In genomic region chr3:186108941-186109865, GRCh38 we compare ENCODE assay signal across 8 cellular contexts. TPM values are rescaled to one million over a fixed set of nuclear protein-coding genes. Genes with fewer than 3 reads are reported as not detected.
DNase-seq lines count a peak whose midpoint lies in the region; ATAC-seq and TF ChIP-seq lines count a peak whose summit lies in the region.

ETV5 (minus strand) TSS chr3:186109089; CDS start chr3:186105868, 3,221 bp downstream.

- H4K8ac ChIP-seq in mesenchymal stem cell (ENCODE audit: low read length): peak within 1 kb of the TSS; percentile 97

- no peak within 1 kb of the TSS for H2AK5ac ChIP-seq in mesenchymal stem cell (ENCODE audit: low read length, severe bottlenecking)

- TF ChIP-seq CTCF in endodermal cell (conservative IDR thresholded peaks at IDR 0.05): no peak

- H2BK120ac ChIP-seq in mesenchymal stem cell (ENCODE audit: low read depth, low read length): peak within 1 kb of the TSS; percentile 88

- peaks cover 46% of the 10 kb centered on the region for H3K27me3 Mint-ChIP-seq in endodermal cell (ENCODE audit: insufficient read depth)

- peak; percentile 95 for ATAC-seq in GM21390 (IDR thresholded peaks at IDR 0.05; ENCODE audit: unreplicated experiment)

- H2AFZ ChIP-seq in mesenchymal stem cell (ENCODE audit: low read depth, low read length): peak within 1 kb of the TSS; percentile 90

- peak within 1 kb of the TSS; percentile 96 for H3K27ac Mint-ChIP-seq in endodermal cell

- H3K9me3 ChIP-seq in NT2/D1 (ENCODE audit: insufficient read depth, low read length): no peaks in the 10 kb centered on the region
- no peaks in the 10 kb centered on the region for H3K9me3 ChIP-seq in endodermal cell (ENCODE audit: control insufficient read depth, low read length)
- no peaks in the 10 kb centered on the region for H3K9me3 ChIP-seq in mesenchymal stem cell (ENCODE audit: control insufficient read depth, low read length)

- H3K4me2 ChIP-seq in mesenchymal stem cell (ENCODE audit: low read length, poor library complexity, severe bottlenecking): peak within 1 kb of the TSS; percentile 91

- H3K4me3 Mint-ChIP-seq in endodermal cell: peak within 1 kb of the TSS; percentile 95

- peak; percentile 100 for DNase-seq in Caki2 (ENCODE audit: low read depth)
- peak in 75 of 76 experiments; percentile 34 to 98 (median 96) for DNase-seq in HUDEP-2 (lab: John Stamatoyannopoulos, UW; ENCODE audit: unreplicated experiment in 76 of 76)
- DNase-seq in NT2/D1 (ENCODE audit: low read depth, low spot score): peak; percentile 97
- DNase-seq in activated CD8-positive, alpha-beta memory T cell treated with anti-CD3 and anti-CD28 coated beads, Interleukin-2, amount 50 U/mL, for 4 hours: peak; percentile 83
- peak; percentile 100 for DNase-seq in endodermal cell
- peak; percentile 100 for DNase-seq in mesenchymal stem cell
- DNase-seq in stimulated activated CD8-positive, alpha-beta memory T cell treated with anti-CD3 and anti-CD28 coated beads, Interleukin-12 subunit alpha, Interleukin-12 subunit beta, amount 100 ng/mL, for 24 hours (ENCODE audit: extremely low read depth): peak; percentile 87

- H3K4ac ChIP-seq in mesenchymal stem cell (ENCODE audit: low read depth in 1 of 2, low read length in 2 of 2): peak within 1 kb of the TSS; percentile 76 to 88

- H3K18ac ChIP-seq in mesenchymal stem cell (ENCODE audit: low read depth in 1 of 2, low read length in 2 of 2): peak within 1 kb of the TSS; percentile 84 to 93

- H4K91ac ChIP-seq in mesenchymal stem cell (ENCODE audit: low read length): peak within 1 kb of the TSS; percentile 91

- H3K36me3 Mint-ChIP-seq in endodermal cell (ENCODE audit: low read depth): peaks cover 13% of the 10 kb centered on the region

- H3K27me3 ChIP-seq in NT2/D1 (ENCODE audit: insufficient read depth, insufficient read length) (peaks cover 68% of the 10 kb centered on the region), endodermal cell (ENCODE audit: control insufficient read depth, insufficient read depth, low read length, poor library complexity, severe bottlenecking) (peaks cover 40% of the 10 kb centered on the region), mesenchymal stem cell (ENCODE audit: control insufficient read depth in 1 of 2, insufficient read depth in 1 of 2, low read length in 2 of 2) (peaks cover 0 to 5% of the 10 kb centered on the region in 2 experiments)

- H2BK5ac ChIP-seq in mesenchymal stem cell (ENCODE audit: low read depth, low read length, poor library complexity, severe bottlenecking): peak within 1 kb of the TSS; percentile 93

- H3K14ac ChIP-seq in mesenchymal stem cell (ENCODE audit: low read length in 2 of 2): peak within 1 kb of the TSS in 1 of 2 experiments; percentile 50

- peak within 1 kb of the TSS; percentile 54 to 85 for H2BK12ac ChIP-seq in mesenchymal stem cell (ENCODE audit: low read length in 2 of 2)

- H3K4me1 Mint-ChIP-seq in endodermal cell: peaks cover 26% of the 10 kb centered on the region

- H3K27ac ChIP-seq in endodermal cell (ENCODE audit: low read depth, low read length): peak within 1 kb of the TSS; percentile 91
- peak within 1 kb of the TSS; percentile 99 for H3K27ac ChIP-seq in mesenchymal stem cell (ENCODE audit: low read length, poor library complexity, severe bottlenecking)

- H3K23ac ChIP-seq in mesenchymal stem cell (ENCODE audit: low read length in 2 of 2): peak within 1 kb of the TSS in 1 of 2 experiments; percentile 90

- peak within 1 kb of the TSS; percentile 83 for H3K4me3 ChIP-seq in NT2/D1 (ENCODE audit: insufficient read length, low read depth)
- H3K4me3 ChIP-seq in endodermal cell (ENCODE audit: low read length): peak within 1 kb of the TSS; percentile 90
- H3K4me3 ChIP-seq in mesenchymal stem cell (ENCODE audit: insufficient read depth in 1 of 2, low read depth in 1 of 2, low read length in 2 of 2): peak within 1 kb of the TSS; percentile 85 to 93

- H3K36me3 ChIP-seq in NT2/D1 (ENCODE audit: insufficient read depth, insufficient read length, low read length) (peaks cover 11% of the 10 kb centered on the region), endodermal cell (ENCODE audit: control insufficient read depth, insufficient read depth, low read length) (peaks cover 3% of the 10 kb centered on the region), mesenchymal stem cell (ENCODE audit: control insufficient read depth in 1 of 2, insufficient read depth in 2 of 2, low read depth in 1 of 2, low read length in 2 of 2) (peaks cover 0 to 9% of the 10 kb centered on the region in 2 experiments)

- H2BK15ac ChIP-seq in mesenchymal stem cell (ENCODE audit: low read depth, poor library complexity, severe bottlenecking): no peak within 1 kb of the TSS

- no peaks in the 10 kb centered on the region for H3K9me3 Mint-ChIP-seq in endodermal cell

- no peaks in the 10 kb centered on the region for H3K79me1 ChIP-seq in mesenchymal stem cell (replicated peaks; ENCODE audit: low read length, poor library complexity, severe bottlenecking)

- peaks cover 4% of the 10 kb centered on the region for H3K4me1 ChIP-seq in NT2/D1 (ENCODE audit: insufficient read depth, insufficient read length)
- H3K4me1 ChIP-seq in endodermal cell (ENCODE audit: control insufficient read depth, insufficient read depth, low read length): peaks cover 7% of the 10 kb centered on the region
- H3K4me1 ChIP-seq in mesenchymal stem cell (ENCODE audit: control insufficient read depth, insufficient read depth, low read depth, low read length): peaks cover 8% of the 10 kb centered on the region

- in situ Hi-C loops in Caki2 (cut with HindIII; ENCODE audit: low pct_unique_long_range_greater_than_20kb, low sequenced_read_pairs): no loop called here

- 0% methylated on average over 32 to 63 of the region's 63 CpGs for WGBS in endodermal cell (ENCODE audit: insufficient coverage in 1 of 2, insufficient read length in 1 of 2), 2 experiments
- WGBS in mesenchymal stem cell: under 1% methylated on average over 62 of the region's 63 CpGs

- H3K9ac ChIP-seq in NT2/D1 (ENCODE audit: insufficient read length, low read depth) (peak within 1 kb of the TSS; percentile 87), endodermal cell (ENCODE audit: extremely low read depth, low read length, poor library complexity, severe bottlenecking) (peak within 1 kb of the TSS; percentile 82), mesenchymal stem cell (ENCODE audit: low read length) (peak within 1 kb of the TSS; percentile 93)

RNA-seq across cellular contexts. Expression of gene ETV5, which starts in this region (rescaled TPM):
- 38.3 and 49.8 TPM in 2 replicates for total RNA-seq in Caki2 (2014; rRNA removed; shearing (Covaris generic); ENCODE audit: low replicate concordance)
- 10 to 100 TPM; 56.4 to 84.1 TPM for total RNA-seq in endodermal cell
- polyA plus RNA-seq in endodermal cell (2013, experiment 1 of 2): 35.3 TPM
- 36.0 TPM for polyA plus RNA-seq in endodermal cell (2013, experiment 2 of 2)
- polyA plus RNA-seq in mesenchymal stem cell (2013, experiment 1 of 2): 59.7 TPM
- polyA plus RNA-seq in mesenchymal stem cell (2013, experiment 2 of 2): 58.6 TPM

Comparison
In these comparisons a context has a peak if more than half of its experiments do, and no peak if none do; other contexts are left out.
1. Peak in every context shown above with its lines: DNase-seq, ATAC-seq, H3K4me3 ChIP-seq and H3K27ac ChIP-seq.